ENCODE assay signal across 26 cellular contexts in genomic region chr10:75650648-75651047, GRCh38.
"Had no signal": no experiment of that assay in that cellular context is flagged by ENCODE, and none has a peak within 500 bp of the region (broad histone marks: within the 10 kb centered on the region; RNA-seq: fewer than 3 reads in every experiment).

No MANE protein-coding gene starts in this region.

- H3K27ac Mint-ChIP-seq: activated CD4-positive, alpha-beta memory T cell treated with anti-CD3 and anti-CD28 coated beads, Interleukin-2, amount 10 ng/mL, durations not matched to agents 7 days and 5 days; activated CD4-positive, alpha-beta T cell treated with anti-CD3 and anti-CD28 coated beads, Interleukin-2, amount 10 ng/mL, durations not matched to agents 7 days and 5 days; activated naive CD4-positive, alpha-beta T cell treated with anti-CD3 and anti-CD28 coated beads, Interleukin-2, amount 10 ng/mL, durations not matched to agents 7 days and 5 days; activated naive CD4-positive, alpha-beta T cell treated with anti-CD3 and anti-CD28 coated beads, Interleukin-2, amount 50 U/mL, for 72 hours; activated naive CD8-positive, alpha-beta T cell treated with anti-CD3 and anti-CD28 coated beads, Interleukin-2, amount 10 ng/mL, durations not matched to agents 7 days and 5 days; activated T-cell treated with anti-CD3 and anti-CD28 coated beads, Interleukin-2, amount 50 U/mL, for 24 hours; activated T-cell treated with anti-CD3 and anti-CD28 coated beads, Interleukin-2, amount 50 U/mL, for 72 hours had no signal

- H3K4me3 ChIP-seq: ascending aorta, breast epithelium, cardiac muscle cell, colonic mucosa had no signal

- H3K27me3 ChIP-seq: ascending aorta, breast epithelium, cardiac muscle cell, colonic mucosa had no signal

- H3K27me3 Mint-ChIP-seq: activated CD4-positive, alpha-beta T cell treated with anti-CD3 and anti-CD28 coated beads, Interleukin-2, amount 10 ng/mL, durations not matched to agents 7 days and 5 days; activated naive CD4-positive, alpha-beta T cell treated with anti-CD3 and anti-CD28 coated beads, Interleukin-2, amount 10 ng/mL, durations not matched to agents 7 days and 5 days had no signal

- H3K27ac ChIP-seq: ascending aorta, breast epithelium, cardiac muscle cell, colonic mucosa, epithelial cell of prostate had no signal

- ATAC-seq: activated naive CD4-positive, alpha-beta T cell treated with anti-CD3 and anti-CD28 coated beads, Interleukin-2, amount 50 U/mL, for 72 hours; activated T-cell treated with anti-CD3 and anti-CD28 coated beads, Interleukin-2, amount 50 U/mL, for 72 hours had no signal

- DNase-seq: activated CD4-positive, alpha-beta memory T cell treated with anti-CD3 and anti-CD28 coated beads, Interleukin-2, amount 10 ng/mL, durations not matched to agents 7 days and 5 days; activated CD4-positive, alpha-beta T cell treated with anti-CD3 and anti-CD28 coated beads for 1 hour; activated CD4-positive, alpha-beta T cell treated with anti-CD3 and anti-CD28 coated beads for 4 hours; activated CD4-positive, alpha-beta T cell treated with anti-CD3 and anti-CD28 coated beads, Interleukin-2, amount 10 ng/mL, durations not matched to agents 7 days and 5 days; activated CD4-positive, alpha-beta T cell treated with anti-CD3 and anti-CD28 coated beads, Interleukin-2, amount 50 U/mL, for 4 hours; activated CD8-positive, alpha-beta memory T cell treated with anti-CD3 and anti-CD28 coated beads, Interleukin-2, amount 50 U/mL, for 48 hours; activated gamma-delta T cell; activated naive CD4-positive, alpha-beta T cell; activated naive CD4-positive, alpha-beta T cell treated with anti-CD3 and anti-CD28 coated beads, Interleukin-2, amount 10 ng/mL, durations not matched to agents 7 days and 5 days; activated naive CD8-positive, alpha-beta T cell treated with anti-CD3 and anti-CD28 coated beads, Interleukin-2, amount 10 ng/mL, durations not matched to agents 7 days and 5 days; activated T-cell treated with anti-CD3 and anti-CD28 coated beads for 4 hours; activated T-cell treated with anti-CD3 and anti-CD28 coated beads, Interleukin-2, amount 50 U/mL, for 24 hours; activated T-cell treated with anti-CD3 and anti-CD28 coated beads, Interleukin-2, amount 50 U/mL, for 72 hours; central memory CD4-positive, alpha-beta T cell; cerebellar nuclear complex; colonic mucosa; effector CD8-positive, alpha-beta T cell; foreskin fibroblast; head of caudate nucleus; T-helper 2 cell had no signal

- H3K36me3 ChIP-seq: ascending aorta, breast epithelium, cardiac muscle cell, colonic mucosa had no signal

- H3K4me1 Mint-ChIP-seq: activated CD4-positive, alpha-beta memory T cell treated with anti-CD3 and anti-CD28 coated beads, Interleukin-2, amount 10 ng/mL, durations not matched to agents 7 days and 5 days; activated CD4-positive, alpha-beta T cell treated with anti-CD3 and anti-CD28 coated beads, Interleukin-2, amount 10 ng/mL, durations not matched to agents 7 days and 5 days; activated naive CD4-positive, alpha-beta T cell treated with anti-CD3 and anti-CD28 coated beads, Interleukin-2, amount 10 ng/mL, durations not matched to agents 7 days and 5 days; activated naive CD8-positive, alpha-beta T cell treated with anti-CD3 and anti-CD28 coated beads, Interleukin-2, amount 10 ng/mL, durations not matched to agents 7 days and 5 days had no signal

- H3K9me3 ChIP-seq: ascending aorta, breast epithelium, colonic mucosa had no signal

- H3K9me3 Mint-ChIP-seq: activated CD4-positive, alpha-beta memory T cell treated with anti-CD3 and anti-CD28 coated beads, Interleukin-2, amount 10 ng/mL, durations not matched to agents 7 days and 5 days; activated CD4-positive, alpha-beta T cell treated with anti-CD3 and anti-CD28 coated beads, Interleukin-2, amount 10 ng/mL, durations not matched to agents 7 days and 5 days; activated naive CD4-positive, alpha-beta T cell treated with anti-CD3 and anti-CD28 coated beads, Interleukin-2, amount 10 ng/mL, durations not matched to agents 7 days and 5 days; activated naive CD8-positive, alpha-beta T cell treated with anti-CD3 and anti-CD28 coated beads, Interleukin-2, amount 10 ng/mL, durations not matched to agents 7 days and 5 days; activated T-cell treated with anti-CD3 and anti-CD28 coated beads, Interleukin-2, amount 50 U/mL, for 24 hours had no signal

- H3K4me3 Mint-ChIP-seq: activated CD4-positive, alpha-beta memory T cell treated with anti-CD3 and anti-CD28 coated beads, Interleukin-2, amount 10 ng/mL, durations not matched to agents 7 days and 5 days; activated CD4-positive, alpha-beta T cell treated with anti-CD3 and anti-CD28 coated beads, Interleukin-2, amount 10 ng/mL, durations not matched to agents 7 days and 5 days; activated naive CD4-positive, alpha-beta T cell treated with anti-CD3 and anti-CD28 coated beads, Interleukin-2, amount 10 ng/mL, durations not matched to agents 7 days and 5 days; activated naive CD8-positive, alpha-beta T cell treated with anti-CD3 and anti-CD28 coated beads, Interleukin-2, amount 10 ng/mL, durations not matched to agents 7 days and 5 days; activated T-cell treated with anti-CD3 and anti-CD28 coated beads, Interleukin-2, amount 50 U/mL, for 24 hours; activated T-cell treated with anti-CD3 and anti-CD28 coated beads, Interleukin-2, amount 50 U/mL, for 72 hours had no signal

- H3K36me3 Mint-ChIP-seq: activated naive CD4-positive, alpha-beta T cell treated with anti-CD3 and anti-CD28 coated beads, Interleukin-2, amount 10 ng/mL, durations not matched to agents 7 days and 5 days; activated naive CD4-positive, alpha-beta T cell treated with anti-CD3 and anti-CD28 coated beads, Interleukin-2, amount 50 U/mL, for 72 hours; activated naive CD8-positive, alpha-beta T cell treated with anti-CD3 and anti-CD28 coated beads, Interleukin-2, amount 10 ng/mL, durations not matched to agents 7 days and 5 days; brain had no signal

- H3K4me1 ChIP-seq: breast epithelium, colonic mucosa had no signal
